1 cellular context compared by ENCODE assay signal in genomic region chr12:6772729-6773661, GRCh38.
TF ChIP-seq lines count a peak whose summit lies in the region.

No MANE protein-coding gene starts in this region.

TF ChIP-seq in IMR-90, 13 proteins besides CTCF, POLR2A, EP300 and RAD21 (continued from another document):
- no peak for TF ChIP-seq ELK1 (IDR thresholded peaks at IDR 0.05; ENCODE audit: borderline replicate concordance, low read depth, low read length)
- no peak for TF ChIP-seq FOS (IDR thresholded peaks at IDR 0.05; ENCODE audit: low read depth, low read length)
- no peak for TF ChIP-seq MAFK (IDR thresholded peaks at IDR 0.05; ENCODE audit: low read depth, low read length)
- no peak for TF ChIP-seq RFX5 (IDR thresholded peaks at IDR 0.05; ENCODE audit: low read depth, low read length)
- TF ChIP-seq RCOR1 (IDR thresholded peaks at IDR 0.05; ENCODE audit: insufficient replicate concordance, low read length) = no peak
- TF ChIP-seq BHLHE40 (IDR thresholded peaks at IDR 0.05; ENCODE audit: low read depth, low read length) = no peak
- TF ChIP-seq USF2 (IDR thresholded peaks at IDR 0.05; ENCODE audit: low read depth, low read length) = no peak
- no peak for TF ChIP-seq CHD1 (IDR thresholded peaks at IDR 0.05; ENCODE audit: low read depth, low read length)
- no peak for TF ChIP-seq SMC3 (IDR thresholded peaks at IDR 0.05; ENCODE audit: low read depth, low read length)
- TF ChIP-seq CEBPB (IDR thresholded peaks at IDR 0.05; ENCODE audit: low read depth, low read length) = no peak
- no peak for TF ChIP-seq MAZ (IDR thresholded peaks at IDR 0.05; ENCODE audit: borderline replicate concordance, low read depth, low read length)
- no peak for TF ChIP-seq NFE2L2 (IDR thresholded peaks at IDR 0.05; ENCODE audit: low read depth, low read length)
